13 cellular contexts compared by ENCODE assay signal in genomic region chr14:47040490-47040889, GRCh38.
DNase-seq lines count a peak whose midpoint lies in the region; ATAC-seq, FAIRE-seq and TF ChIP-seq lines count a peak whose summit lies in the region.
"Had no signal": no experiment of that assay in that cellular context is flagged by ENCODE, and none has a peak within 500 bp of the region (broad histone marks: within the 10 kb centered on the region; RNA-seq: fewer than 3 reads in every experiment).

No MANE protein-coding gene starts in this region.

- H3K9me3 ChIP-seq in body of pancreas (no peaks in the 10 kb centered on the region), HepG2 (ENCODE audit: low read length) (no peaks in the 10 kb centered on the region), trophoblast cell (ENCODE audit: insufficient read depth, low read depth, low read length) (no peaks in the 10 kb centered on the region), right cardiac atrium (ENCODE audit: control insufficient read depth, low read length) (no peaks in the 10 kb centered on the region)

- H4K91ac ChIP-seq in trophoblast cell (ENCODE audit: low read depth, low read length): no peak overlapping the region

- H2AFZ ChIP-seq in HepG2 (ENCODE audit: low read length) (no peak overlapping the region), trophoblast cell (ENCODE audit: insufficient read depth, low read length, poor library complexity) (no peak overlapping the region)

- H3K4me1 ChIP-seq in body of pancreas (no peaks in the 10 kb centered on the region), HepG2 (ENCODE audit: insufficient read depth, low read length) (no peaks in the 10 kb centered on the region), trophoblast cell (ENCODE audit: control insufficient read depth in 1 of 2, insufficient read depth in 2 of 2, low read length in 2 of 2) (no peaks in the 10 kb centered on the region), right cardiac atrium (ENCODE audit: control insufficient read depth, insufficient read depth, low read length) (no peaks in the 10 kb centered on the region)

- H4K20me1 ChIP-seq in HepG2 (ENCODE audit: insufficient read depth, low read length): no peaks in the 10 kb centered on the region

- H3K79me2 ChIP-seq in HepG2 (ENCODE audit: insufficient read depth, low read length) (no peaks in the 10 kb centered on the region), trophoblast cell (ENCODE audit: control insufficient read depth, insufficient read depth, low read length, poor library complexity) (no peaks in the 10 kb centered on the region)

- TF ChIP-seq POLR2A in body of pancreas (IDR thresholded peaks at IDR 0.05) (no peak), HepG2 (IDR thresholded peaks at IDR 0.05; ENCODE audit: insufficient read depth in 1 of 2, low read depth in 2 of 2, low read length in 2 of 2) (no peak)

- H3K27ac ChIP-seq in body of pancreas (no peak overlapping the region), HepG2 (ENCODE audit: extremely low read length, insufficient read depth, low read length) (no peak overlapping the region), trophoblast cell (ENCODE audit: low read depth, low read length) (no peak overlapping the region), right cardiac atrium (ENCODE audit: low read length) (no peak overlapping the region)

- H2BK12ac ChIP-seq in trophoblast cell (ENCODE audit: low read length): no peak overlapping the region

- no peak for FAIRE-seq in HepG2 (lab: Jason Lieb, UNC)
- FAIRE-seq: islet of Langerhans had no signal

- H3K9ac ChIP-seq in HepG2 (ENCODE audit: insufficient read depth, low read depth, low read length) (no peak overlapping the region), trophoblast cell (ENCODE audit: low read length) (no peak overlapping the region)

- TF ChIP-seq CTCF in body of pancreas (IDR thresholded peaks at IDR 0.05) (peak in 4 of 7 experiments; percentile 10 to 33 (median 16)), HepG2 (CRISPR knock-in tag; IDR thresholded peaks at IDR 0.05) (peak; percentile 30; the same call in 1 of the 2 replicates)

- intact Hi-C loops in body of pancreas (cut with DNase I) (no loop called here), HepG2 (cut with micrococcal nuclease; ENCODE audit: unreplicated experiment) (no loop called here), right cardiac atrium (cut with DNase I) (no loop called here)

- in situ Hi-C loops in Caki2 (cut with HindIII; ENCODE audit: low pct_unique_long_range_greater_than_20kb, low sequenced_read_pairs) (no loop called here), HepG2 (cut with HindIII; ENCODE audit: extremely low pct_ligation_motif_present, low pct_unique_long_range_greater_than_20kb) (no loop called here)

- H2BK120ac ChIP-seq in trophoblast cell (ENCODE audit: insufficient read depth, low read length, poor library complexity): no peak overlapping the region

- TF ChIP-seq RAD21 in HepG2 (CRISPR knock-in tag; IDR thresholded peaks at IDR 0.05): no peak

- no peaks in the 10 kb centered on the region for H3K36me3 ChIP-seq in body of pancreas (replicated peaks in 1 of 2; ENCODE audit: insufficient read depth in 1 of 2, low read depth in 2 of 2)
- no peaks in the 10 kb centered on the region for H3K36me3 ChIP-seq in HepG2 (replicated peaks in 1 of 2; ENCODE audit: control insufficient read depth in 1 of 2, insufficient read depth in 2 of 2, low read length in 2 of 2)
- no peaks in the 10 kb centered on the region for H3K36me3 ChIP-seq in trophoblast cell (ENCODE audit: control insufficient read depth in 1 of 2, insufficient read depth in 2 of 2, low read length in 2 of 2)

- POLR2A ChIA-PET in HepG2 (lab: Yijun Ruan, JAX): no interaction called here

- H3K79me1 ChIP-seq in trophoblast cell (ENCODE audit: low read length): no peaks in the 10 kb centered on the region

- H3K27me3 ChIP-seq in body of pancreas (no peaks in the 10 kb centered on the region), HepG2 (ENCODE audit: control insufficient read depth in 1 of 2, insufficient read depth in 2 of 2, low read length in 2 of 2) (no peaks in the 10 kb centered on the region), trophoblast cell (ENCODE audit: insufficient read depth, low read length) (no peaks in the 10 kb centered on the region), right cardiac atrium (ENCODE audit: control insufficient read depth, insufficient read depth) (no peaks in the 10 kb centered on the region)

- no peak overlapping the region for H3K14ac ChIP-seq in trophoblast cell (ENCODE audit: low read length)

- no TSS peak for BruUV-seq in HepG2 (replicated peaks; lab: Mats Ljungman, UMichigan)

- DNase-seq in Caki2 (ENCODE audit: low read depth) (peak; percentile 2), NCI-H226 (peak; percentile 14), body of pancreas (no peak), HepG2 (ENCODE audit: low spot score) (peak; percentile 3), trophoblast cell (no peak), right cardiac atrium (no peak), COR-L47 (lab: John Stamatoyannopoulos, UW) (no peak)
- DNase-seq: activated CD4-positive, alpha-beta T cell treated with anti-CD3 and anti-CD28 coated beads for 48 hours; CD8-positive, alpha-beta memory T cell; NCI-H187; stimulated activated CD4-positive, alpha-beta T cell treated with anti-CD3 and anti-CD28 coated beads, Interleukin-1b, Interleukin-23, amount 100 ng/mL, for 48 hours had no signal

- H3K18ac ChIP-seq in trophoblast cell (ENCODE audit: low read length): no peak overlapping the region

- H3K4ac ChIP-seq in trophoblast cell (ENCODE audit: low read depth, low read length): no peak overlapping the region

- no peak overlapping the region for H2BK5ac ChIP-seq in trophoblast cell (ENCODE audit: low read depth, low read length, poor library complexity)

- 3 to 4% methylated on average over 1 of the region's 1 CpG for WGBS in body of pancreas, 2 donors
- WGBS in HepG2 (ENCODE audit: low lambda C conversion rate): 0% methylated on average over 1 of the region's 1 CpG
- WGBS in trophoblast cell (ENCODE audit: extremely low coverage, insufficient coverage, insufficient read length): no CpG with 5 or more reads among the region's 1 CpG
- 12% methylated on average over 1 of the region's 1 CpG for WGBS in right cardiac atrium

- ATAC-seq in body of pancreas (no peak), HepG2 (peak; percentile 57), right cardiac atrium (no peak), GM18511 (IDR thresholded peaks at IDR 0.05; ENCODE audit: unreplicated experiment) (no peak)

- H3K23ac ChIP-seq in trophoblast cell (ENCODE audit: low read length): no peak overlapping the region

- CTCF ChIA-PET in HepG2 (lab: Yijun Ruan, JAX; ENCODE audit: low intra/inter-chr PET ratio, low total read pairs): no interaction called here

- no peak overlapping the region for H4K8ac ChIP-seq in trophoblast cell (ENCODE audit: low read depth, low read length)

- H4K12ac ChIP-seq in trophoblast cell (ENCODE audit: low read depth, low read length): no peak overlapping the region

- H2AK5ac ChIP-seq in trophoblast cell (ENCODE audit: low read length): no peak overlapping the region

- no peak for TF ChIP-seq EP300 in HepG2 (IDR thresholded peaks at IDR 0.05; ENCODE audit: low read depth in 2 of 2, low read length in 2 of 2)
- no peak for TF ChIP-seq EP300 in HepG2 (CRISPR knock-in tag; IDR thresholded peaks at IDR 0.05; ENCODE audit: borderline replicate concordance)

- H3K4me3 ChIP-seq in body of pancreas: no peak overlapping the region
- no peak overlapping the region for H3K4me3 ChIP-seq in HepG2 (replicated peaks in 1 of 3; ENCODE audit: insufficient read depth in 1 of 3, low read depth in 2 of 3, low read length in 3 of 3)
- no peak overlapping the region for H3K4me3 ChIP-seq in trophoblast cell (ENCODE audit: low read depth, low read length)
- H3K4me3 ChIP-seq in right cardiac atrium (ENCODE audit: low read length): no peak overlapping the region

- H3K4me2 ChIP-seq in HepG2 (ENCODE audit: low read depth, low read length) (no peak overlapping the region), trophoblast cell (ENCODE audit: low read length) (no peak overlapping the region)

TF ChIP-seq in HepG2, 621 proteins besides CTCF, POLR2A, EP300 and RAD21:
- TF ChIP-seq ZNF770 (CRISPR knock-in tag; IDR thresholded peaks at IDR 0.05) (no peak), STAG1 (CRISPR knock-in tag; IDR thresholded peaks at IDR 0.05) (peak; percentile 46; the same call in 1 of the 2 replicates)

Comparison
In these comparisons a context has a peak if more than half of its experiments do, and no peak if none do; other contexts are left out.
1. DNase-seq: peak in Caki2 (single experiment), NCI-H226 (single experiment) and HepG2 (single experiment); none in body of pancreas (0 of 4), trophoblast cell (0 of 2), right cardiac atrium (0 of 3) and COR-L47 (single experiment).